Comparison of ENCODE assay signal across 10 cellular contexts in the genomic region with DNA sequence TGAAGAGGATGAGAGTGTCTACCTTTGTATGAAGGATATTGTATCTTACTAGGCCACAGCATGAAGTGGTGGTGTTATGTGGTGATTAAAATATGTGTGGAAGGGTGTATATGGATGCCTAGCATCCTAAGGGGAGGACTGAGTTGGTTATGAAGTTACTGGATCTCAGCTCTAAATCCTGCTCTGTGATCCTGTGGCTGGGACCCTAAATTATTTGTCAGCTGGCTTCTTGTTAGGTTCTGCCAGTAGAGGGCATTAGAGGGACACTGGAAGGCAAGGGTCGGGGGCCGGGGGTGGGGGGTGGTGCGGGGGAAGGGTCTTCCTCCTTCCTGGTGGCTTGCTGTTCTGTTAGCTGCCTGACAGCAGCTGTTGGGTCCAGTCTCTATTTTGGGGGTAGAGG. TPM values are rescaled to one million over a fixed set of nuclear protein-coding genes. Genes with fewer than 3 reads are reported as not detected.
A peak's percentile ranks its signal among the peaks of the same experiment; 100 is the strongest.
DNase-seq lines count a peak whose midpoint lies in the region; ATAC-seq, FAIRE-seq and TF ChIP-seq lines count a peak whose summit lies in the region.
"Had no signal": no experiment of that assay in that cellular context is flagged by ENCODE, and none has a peak within 500 bp of the region (broad histone marks: within the 10 kb centered on the region; RNA-seq: fewer than 3 reads in every experiment).

No MANE protein-coding gene starts in this region.

- H3K9me3 ChIP-seq in IMR-90 (ENCODE audit: control insufficient read depth, insufficient read depth, low read length) (no peaks in the 10 kb centered on the region), ascending aorta (no peaks in the 10 kb centered on the region)

- no peak overlapping the region for H2BK20ac ChIP-seq in IMR-90 (ENCODE audit: low read depth, low read length)

- in situ Hi-C loops in IMR-90 (cut with MboI; ENCODE audit: low sequenced_read_pairs), result no loop called here

- H3K27me3 ChIP-seq in IMR-90 (ENCODE audit: control insufficient read depth, insufficient read depth, low read length) (no peaks in the 10 kb centered on the region), ascending aorta (no peaks in the 10 kb centered on the region)

- no peak overlapping the region for H4K5ac ChIP-seq in IMR-90 (ENCODE audit: low read depth, low read length)

- peak; percentile 27 for TF ChIP-seq CTCF in D721Med (IDR thresholded peaks at IDR 0.05; ENCODE audit: insufficient read depth, missing control alignments)
- TF ChIP-seq CTCF in IMR-90 (conservative IDR thresholded peaks at IDR 0.05; ENCODE audit: low read depth, low read length), result peak; percentile 30; the same call in 1 of the 2 replicates
- peak in 1 of 3 experiments; percentile 8 for TF ChIP-seq CTCF in ascending aorta (IDR thresholded peaks at IDR 0.05)

- H3K9ac ChIP-seq in IMR-90 (ENCODE audit: low read depth, low read length), result no peak overlapping the region

- no peak overlapping the region for H3K14ac ChIP-seq in IMR-90 (replicated peaks; ENCODE audit: low read depth, low read length)

- DNase-seq in D721Med (ENCODE audit: insufficient read length, low spot score) (no peak), IMR-90 (no peak), ascending aorta (ENCODE audit: low spot score in 2 of 2) (no peak), memory B cell (ENCODE audit: low spot score in 2 of 2) (no peak), NK-92 (lab: John Stamatoyannopoulos, UW; ENCODE audit: unreplicated experiment) (no peak), COLO668 (lab: John Stamatoyannopoulos, UW; ENCODE audit: unreplicated experiment) (no peak), NCI-H2227 treated with DMSO at 0.1 percent for 48 hours (lab: John Stamatoyannopoulos, UW) (no peak)
- DNase-seq in activated CD4-positive, alpha-beta T cell treated with anti-CD3 and anti-CD28 coated beads for 48 hours, result no peak
- DNase-seq: NCI-H2171 had no signal

- H3K4me3 Mint-ChIP-seq in memory B cell, result no peak overlapping the region

- H3K27me3 Mint-ChIP-seq in memory B cell, result no peaks in the 10 kb centered on the region

- ATAC-seq in IMR-90 (ENCODE audit: low read depth), result no peak
- no peak for ATAC-seq in memory B cell (ENCODE audit: low read depth)

- no peak for FAIRE-seq in D721Med (lab: Jason Lieb, UNC)
- FAIRE-seq: endothelial cell of umbilical vein had no signal

- H4K91ac ChIP-seq in IMR-90 (ENCODE audit: insufficient read depth, low read depth, low read length), result no peak overlapping the region

- H3K27ac Mint-ChIP-seq in memory B cell, result peak overlapping the region; percentile 62

- POLR2A ChIA-PET in IMR-90 (lab: Charles Lee; ENCODE audit: unreplicated experiment), result no interaction called here

- H4K20me1 ChIP-seq in IMR-90 (ENCODE audit: insufficient read depth, low read length), result peaks cover 83% of the 10 kb centered on the region

- no peak overlapping the region for H3K56ac ChIP-seq in IMR-90 (ENCODE audit: extremely low read depth, insufficient read depth, low read length)

- no peak for TF ChIP-seq RAD21 in IMR-90 (IDR thresholded peaks at IDR 0.05; ENCODE audit: low read length)

- CTCF ChIA-PET in IMR-90 (lab: Yijun Ruan, JAX), result interaction anchor here (1.1 to 1.7 kb wide), 2 partner anchors 22 to 277 kb away, joined by 3 to 4 read pairs; no protein-coding TSS in a partner anchor

- no peak overlapping the region for H3K18ac ChIP-seq in IMR-90 (ENCODE audit: low read depth, low read length)

- H3K4me1 ChIP-seq in IMR-90 (ENCODE audit: control insufficient read depth, insufficient read depth, low read length), result peaks cover 20% of the 10 kb centered on the region
- peaks cover 7 to 41% of the 10 kb centered on the region in 2 donors for H3K4me1 ChIP-seq in ascending aorta

- no CpG with 5 or more reads among the region's 3 CpGs for WGBS in IMR-90 (ENCODE audit: extremely low coverage in 2 of 2, insufficient read length in 1 of 2), 2 experiments

- peaks cover 26% of the 10 kb centered on the region for H3K36me3 Mint-ChIP-seq in memory B cell

- H3K4me2 ChIP-seq in IMR-90 (ENCODE audit: low read depth, low read length), result no peak overlapping the region

- H2BK15ac ChIP-seq in IMR-90 (ENCODE audit: low read depth, low read length), result no peak overlapping the region

- H3K9me3 Mint-ChIP-seq in memory B cell, result no peaks in the 10 kb centered on the region

- H3K9me1 ChIP-seq in IMR-90 (ENCODE audit: insufficient read depth, low read length), result peaks cover 14% of the 10 kb centered on the region

- BruUV-seq in IMR-90 (replicated peaks; lab: Mats Ljungman, UMichigan), result no TSS peak

- peaks cover 40 to 89% of the 10 kb centered on the region in 2 experiments for H3K79me1 ChIP-seq in IMR-90 (ENCODE audit: low read depth in 1 of 2, low read length in 2 of 2)

- H3K4ac ChIP-seq in IMR-90 (ENCODE audit: low read depth, low read length), result peak overlapping the region; percentile 1; the same call in 1 of the 2 replicates

- peaks cover 17% of the 10 kb centered on the region for H3K4me1 Mint-ChIP-seq in memory B cell

- H2AK5ac ChIP-seq in IMR-90 (ENCODE audit: low read depth, low read length), result no peak overlapping the region

- peaks cover 64% of the 10 kb centered on the region for H3K36me3 ChIP-seq in IMR-90 (ENCODE audit: control insufficient read depth, insufficient read depth, low read length)
- H3K36me3 ChIP-seq in ascending aorta, result peaks cover 66 to 85% of the 10 kb centered on the region in 2 donors

- H3K4me3 ChIP-seq in IMR-90 (ENCODE audit: insufficient read depth, low read depth, low read length) (no peak overlapping the region), ascending aorta (no peak overlapping the region)

- H4K8ac ChIP-seq in IMR-90 (ENCODE audit: low read depth in 2 of 2, low read length in 2 of 2), result peak overlapping the region; percentile 9 to 17; a peak in 1 of 4 replicates

- peak overlapping the region; percentile 56 for H2BK5ac ChIP-seq in IMR-90 (ENCODE audit: low read depth, low read length, poor library complexity, severe bottlenecking)

- H3K27ac ChIP-seq in IMR-90 (ENCODE audit: insufficient read depth, low read length), result no peak overlapping the region; the same call in 1 of the 2 replicates
- peak overlapping the region; percentile 44 to 70 for H3K27ac ChIP-seq in ascending aorta

- no peak overlapping the region for H3K23ac ChIP-seq in IMR-90 (ENCODE audit: low read depth, low read length)

- no peak overlapping the region for H2AFZ ChIP-seq in IMR-90 (replicated peaks; ENCODE audit: low read length, poor library complexity)

- intact Hi-C loops in IMR-90 (cut with micrococcal nuclease) (no loop called here), ascending aorta (cut with DNase I) (loop anchor here (10.0 kb wide), 1 partner anchor 153 kb away; no protein-coding TSS in a partner anchor)

- dilution Hi-C loops in IMR-90 (cut with HindIII; ENCODE audit: low sequenced_read_pairs, unreplicated experiment), result no loop called here

- no peak overlapping the region for H2BK120ac ChIP-seq in IMR-90 (ENCODE audit: low read depth, low read length)

- no peak for TF ChIP-seq POLR2A in IMR-90 (IDR thresholded peaks at IDR 0.05; ENCODE audit: low read depth, low read length)

- no peak overlapping the region for H2AK9ac ChIP-seq in IMR-90 (replicated peaks; ENCODE audit: low read depth, low read length, poor library complexity)

TF ChIP-seq in IMR-90, 13 proteins besides CTCF, POLR2A, EP300 and RAD21:
- TF ChIP-seq NFE2L2 (IDR thresholded peaks at IDR 0.05; ENCODE audit: low read depth, low read length) (no peak), MAZ (IDR thresholded peaks at IDR 0.05; ENCODE audit: borderline replicate concordance, low read depth, low read length) (no peak), RFX5 (IDR thresholded peaks at IDR 0.05; ENCODE audit: low read depth, low read length) (no peak)

RNA-seq across cellular contexts. Expression of a gene that starts 34.9 kb away (rescaled TPM):
- total RNA-seq in IMR-90 (2012; rRNA removed) (217 and 485 TPM in 2 replicates), ascending aorta (108 TPM)
- polyA plus RNA-seq in IMR-90 (2012; rRNA removed), result 354 and 392 TPM in 2 replicates
- polyA plus RNA-seq in IMR-90 (2012; cell fraction: cytosol; rRNA removed), result 33.6 and 79.5 TPM in 2 replicates
- 6.7 and 91.3 TPM in 2 replicates for polyA plus RNA-seq in IMR-90 (2012; cell fraction: nucleus; rRNA removed; ENCODE audit: low replicate concordance)

RNA-seq across cellular contexts. Expression of a gene that starts 37.3 kb away (rescaled TPM):
- total RNA-seq in IMR-90 (2012; rRNA removed) (5.6 and 11.7 TPM in 2 replicates), ascending aorta (112 TPM)
- 13.9 and 18.4 TPM in 2 replicates for polyA plus RNA-seq in IMR-90 (2012; rRNA removed)
- 7.8 and 8.4 TPM in 2 replicates for polyA plus RNA-seq in IMR-90 (2012; cell fraction: cytosol; rRNA removed)
- polyA plus RNA-seq in IMR-90 (2012; cell fraction: nucleus; rRNA removed; ENCODE audit: low replicate concordance), result 8.4 and 13.5 TPM in 2 replicates
